In the genomic region with DNA sequence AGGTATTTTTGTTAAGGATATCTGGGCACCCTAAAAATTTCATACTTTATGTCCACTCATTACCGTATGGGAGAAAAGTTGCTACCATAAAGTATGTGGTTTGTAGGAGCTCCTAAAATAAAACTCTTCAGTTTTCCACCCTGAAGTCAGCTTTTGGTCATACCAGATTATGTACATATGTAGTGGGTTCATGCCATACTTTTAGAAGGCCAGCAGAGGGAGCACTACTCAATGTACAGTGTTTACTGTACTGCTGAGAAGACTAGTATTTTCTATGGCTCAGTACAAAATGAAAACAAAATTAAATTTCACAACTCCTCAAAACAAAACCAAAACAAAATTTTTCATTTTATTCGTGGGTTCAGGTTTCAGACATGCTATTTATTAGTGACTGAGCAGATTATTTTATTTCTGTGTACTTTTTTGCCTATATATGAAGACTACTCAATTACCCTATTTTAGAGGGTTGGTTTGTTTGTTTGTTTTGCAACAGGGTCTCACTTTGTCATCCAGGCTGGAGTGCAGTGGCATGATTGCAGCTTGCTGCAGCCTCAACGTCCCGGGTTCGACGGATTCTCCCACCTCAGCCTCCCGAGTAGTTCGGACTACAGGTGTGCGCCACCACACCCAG, we compare ENCODE assay signal across 8 cellular contexts. TPM values are rescaled to one million over a fixed set of nuclear protein-coding genes. Genes with fewer than 3 reads are reported as not detected.
DNase-seq lines count a peak whose midpoint lies in the region; ATAC-seq lines count a peak whose summit lies in the region.

No MANE protein-coding gene starts in this region.

- ATAC-seq in GM21576 (IDR thresholded peaks at IDR 0.05; ENCODE audit: unreplicated experiment) = peak; percentile 90
- peak; percentile 98 to 100 for ATAC-seq in activated T-cell treated with anti-CD3 and anti-CD28 coated beads, Interleukin-2, amount 50 U/mL, for 4 hours

- peaks cover 26% of the 10 kb centered on the region for H3K36me3 Mint-ChIP-seq in activated T-cell treated with anti-CD3 and anti-CD28 coated beads, Interleukin-2, amount 50 U/mL, for 4 hours (ENCODE audit: insufficient read depth)

- no peaks in the 10 kb centered on the region for H3K9me3 Mint-ChIP-seq in activated T-cell treated with anti-CD3 and anti-CD28 coated beads, Interleukin-2, amount 50 U/mL, for 4 hours

- H3K27me3 Mint-ChIP-seq in activated T-cell treated with anti-CD3 and anti-CD28 coated beads, Interleukin-2, amount 50 U/mL, for 4 hours (ENCODE audit: low read depth) = no peaks in the 10 kb centered on the region

- H3K4me1 Mint-ChIP-seq in activated T-cell treated with anti-CD3 and anti-CD28 coated beads, Interleukin-2, amount 50 U/mL, for 4 hours (ENCODE audit: low read depth) = peaks cover 26% of the 10 kb centered on the region

- no peak overlapping the region for H3K4me3 Mint-ChIP-seq in activated T-cell treated with anti-CD3 and anti-CD28 coated beads, Interleukin-2, amount 50 U/mL, for 4 hours

- DNase-seq in GM03348 (ENCODE audit: low spot score) = peak; percentile 78
- DNase-seq in HT1080 (ENCODE audit: low read depth) = peak; percentile 33
- DNase-seq in NOMO-1 treated with dmso at 0.1 percent for 144 hours (lab: John Stamatoyannopoulos, UW; ENCODE audit: unreplicated experiment) = peak; percentile 33
- DNase-seq in activated T-cell treated with anti-CD3 and anti-CD28 coated beads, Interleukin-2, amount 50 U/mL, for 4 hours = peak; percentile 21
- peak; percentile 86 for DNase-seq in fibroblast of peridontal ligament (ENCODE audit: extremely low read depth)
- peak; percentile 17 for DNase-seq in occipital lobe (lab: John Stamatoyannopoulos, UW)
- DNase-seq in 8988T = no peak

RNA-seq across cellular contexts. Expression of a gene that starts 24.3 kb away (rescaled TPM):
- 13.6 and 15.7 TPM in 2 replicates for total RNA-seq in HT1080 (2014; rRNA removed; shearing (Covaris generic))
- 13.2 and 15.7 TPM in 2 replicates for polyA plus RNA-seq in HT1080 (2015; cell fraction: cytosol; rRNA removed)
- 11.0 and 11.8 TPM in 2 replicates for polyA plus RNA-seq in HT1080 (2015; cell fraction: nucleus; rRNA removed)
- 10 to 100 TPM; 13.8 to 14.1 (median 13.8) TPM for total RNA-seq in activated T-cell treated with anti-CD3 and anti-CD28 coated beads, Interleukin-2, amount 50 U/mL, for 4 hours
- total RNA-seq in occipital lobe = 21.1 TPM

RNA-seq across cellular contexts. Expression of a gene that starts 46.0 kb away (rescaled TPM):
- total RNA-seq in HT1080 (2014; rRNA removed; shearing (Covaris generic)) = 13.3 and 15.8 TPM in 2 replicates
- polyA plus RNA-seq in HT1080 (2015; cell fraction: cytosol; rRNA removed) = 6.0 and 7.1 TPM in 2 replicates
- 85.1 and 101 TPM in 2 replicates for polyA plus RNA-seq in HT1080 (2015; cell fraction: nucleus; rRNA removed)
- total RNA-seq in activated T-cell treated with anti-CD3 and anti-CD28 coated beads, Interleukin-2, amount 50 U/mL, for 4 hours = 10 to 100 TPM; 54.9 to 93.3 (median 88.8) TPM
- total RNA-seq in occipital lobe = 2.3 TPM
